ENCODE assay signal across 9 cellular contexts in the genomic region with DNA sequence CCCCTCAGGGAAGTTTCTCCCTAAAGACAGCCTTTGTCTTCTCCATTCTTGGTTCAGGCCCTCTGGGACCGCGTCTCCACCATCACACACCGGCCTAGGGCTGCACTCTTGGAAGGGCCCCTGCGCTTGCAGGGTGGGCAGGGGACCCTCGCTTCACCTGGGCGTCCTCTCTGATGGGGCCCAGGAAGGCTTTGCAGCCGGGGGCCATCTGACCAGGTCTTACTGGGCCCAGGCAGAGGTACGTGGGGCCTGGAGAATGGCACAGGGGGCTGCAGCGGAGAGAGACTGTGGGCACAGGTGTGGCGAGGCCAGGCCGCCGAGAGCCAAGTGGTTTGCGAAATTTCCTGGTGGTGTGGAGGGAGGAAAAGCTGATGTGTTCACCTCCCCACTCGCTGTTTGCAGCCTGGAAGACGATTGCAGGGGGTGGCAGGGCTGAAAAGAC. TPM values are rescaled to one million over a fixed set of nuclear protein-coding genes. Genes with fewer than 3 reads are reported as not detected.
DNase-seq lines count a peak whose midpoint lies in the region; ATAC-seq, FAIRE-seq and TF ChIP-seq lines count a peak whose summit lies in the region.
"Had no signal": no experiment of that assay in that cellular context is flagged by ENCODE, and none has a peak within 500 bp of the region (broad histone marks: within the 10 kb centered on the region; RNA-seq: fewer than 3 reads in every experiment).

No MANE protein-coding gene starts in this region.

- peak overlapping the region in 2 of 3 donors; percentile 72 to 76 for H3K9ac ChIP-seq in skeletal muscle tissue (ENCODE audit: low read depth in 1 of 3, low read length in 3 of 3)

- H3K4me3 Mint-ChIP-seq in T-helper 17 cell (peak overlapping the region; percentile 96), glutamatergic neuron (ENCODE audit: unreplicated experiment) (peak overlapping the region; percentile 96)

- H3K9me3 ChIP-seq in T-helper 17 cell (ENCODE audit: control insufficient read depth, low read length, poor library complexity, severe bottlenecking) = no peaks in the 10 kb centered on the region
- H3K9me3 ChIP-seq in skeletal muscle tissue (ENCODE audit: control insufficient read depth in 3 of 3, low read length in 3 of 3) = no peaks in the 10 kb centered on the region

- H3K27me3 ChIP-seq in skeletal muscle tissue (ENCODE audit: control insufficient read depth in 3 of 3, insufficient read depth in 3 of 3, low read length in 3 of 3) = peaks cover 0 to 15% (median 0%) of the 10 kb centered on the region in 3 donors

- peak; percentile 35 for FAIRE-seq in GM18507 (lab: Jason Lieb, UNC)
- FAIRE-seq: frontal cortex had no signal

- peak overlapping the region; percentile 79 for H3K27ac ChIP-seq in skeletal muscle tissue (ENCODE audit: low read depth, low read length)

- H3K36me3 ChIP-seq in skeletal muscle tissue (ENCODE audit: control insufficient read depth in 3 of 3, insufficient read depth in 3 of 3, low read length in 3 of 3) = no peaks in the 10 kb centered on the region

- H3K4me1 Mint-ChIP-seq in T-helper 17 cell = peaks cover 55% of the 10 kb centered on the region
- H3K4me1 Mint-ChIP-seq in glutamatergic neuron (ENCODE audit: low read depth, unreplicated experiment) = peaks cover 2% of the 10 kb centered on the region

- no peak for ATAC-seq in T-helper 17 cell
- no peak for ATAC-seq in GM19351 (IDR thresholded peaks at IDR 0.05; ENCODE audit: unreplicated experiment)
- no peak for ATAC-seq in HG02759 (IDR thresholded peaks at IDR 0.05; ENCODE audit: unreplicated experiment)

- H3K27ac Mint-ChIP-seq in T-helper 17 cell (peak overlapping the region; percentile 99), glutamatergic neuron (ENCODE audit: unreplicated experiment) (peak overlapping the region; percentile 80)

- DNase-seq in GM18507 (ENCODE audit: extremely low spot score, insufficient read length, low read depth) (no peak), T-helper 17 cell (no peak), glutamatergic neuron (no peak), NK-92 (lab: John Stamatoyannopoulos, UW; ENCODE audit: unreplicated experiment) (no peak), erythroblast (lab: John Stamatoyannopoulos, UW) (no peak)

- H3K9me3 Mint-ChIP-seq in glutamatergic neuron (ENCODE audit: unreplicated experiment) = peaks cover 8% of the 10 kb centered on the region

- TF ChIP-seq POLR2A in erythroblast (IDR thresholded peaks at IDR 0.05; ENCODE audit: low read length) = no peak

- H3K36me3 Mint-ChIP-seq in T-helper 17 cell (ENCODE audit: low read depth) (peaks cover 3% of the 10 kb centered on the region), glutamatergic neuron (ENCODE audit: unreplicated experiment) (peaks cover 4% of the 10 kb centered on the region)

- H3K4me3 ChIP-seq in skeletal muscle tissue (ENCODE audit: low read length in 3 of 3) = peak overlapping the region; percentile 52 to 73 (median 72)

- H3K27me3 Mint-ChIP-seq in T-helper 17 cell (no peaks in the 10 kb centered on the region), glutamatergic neuron (ENCODE audit: unreplicated experiment) (peaks cover 11% of the 10 kb centered on the region)

- no peak for TF ChIP-seq CTCF in glutamatergic neuron (IDR thresholded peaks at IDR 0.05; ENCODE audit: partially characterized antibody, unreplicated experiment)

- peaks cover 17 to 39% (median 31%) of the 10 kb centered on the region in 3 donors for H3K4me1 ChIP-seq in skeletal muscle tissue (ENCODE audit: control insufficient read depth in 3 of 3, insufficient read depth in 3 of 3, low read length in 3 of 3)

RNA-seq across cellular contexts. Expression of gene ALOX5, which starts 44.4 kb away (rescaled TPM):
- total RNA-seq in T-helper 17 cell = 10 to 100 TPM; 19.8 to 66.6 TPM
- total RNA-seq in glutamatergic neuron (ENCODE audit: unreplicated experiment) = 8.4 TPM
- 3.1 TPM for total RNA-seq in skeletal muscle tissue
